Comparison of ENCODE assay signal across 22 cellular contexts in genomic region chr12:27451416-27451815, GRCh38. TPM values are rescaled to one million over a fixed set of nuclear protein-coding genes. Genes with fewer than 3 reads are reported as not detected.
DNase-seq lines count a peak whose midpoint lies in the region; ATAC-seq and TF ChIP-seq lines count a peak whose summit lies in the region.
"Had no signal": no experiment of that assay in that cellular context is flagged by ENCODE, and none has a peak within 500 bp of the region (broad histone marks: within the 10 kb centered on the region; RNA-seq: fewer than 3 reads in every experiment).

No MANE protein-coding gene starts in this region.

- no peak overlapping the region for H2AFZ ChIP-seq in GM23338

- H3K79me2 ChIP-seq in GM23338 (replicated peaks; ENCODE audit: insufficient read depth): no peaks in the 10 kb centered on the region

- H3K9me2 ChIP-seq in GM23338 (ENCODE audit: insufficient read depth): no peaks in the 10 kb centered on the region

- H4K20me1 ChIP-seq in BLaER1 (no peaks in the 10 kb centered on the region), GM23338 (replicated peaks; ENCODE audit: insufficient read depth) (no peaks in the 10 kb centered on the region)

- no peaks in the 10 kb centered on the region for H3F3A ChIP-seq in GM23338 (replicated peaks; ENCODE audit: low read depth)

- H3K27ac ChIP-seq in BLaER1: no peak overlapping the region
- no peak overlapping the region for H3K27ac ChIP-seq in GM23338 (ENCODE audit: low read depth)
- no peak overlapping the region for H3K27ac ChIP-seq in upper lobe of right lung
- H3K27ac ChIP-seq: A549 had no signal

- DNase-seq in T-helper 1 cell (no peak), GM23338 (ENCODE audit: low spot score) (no peak), SIG-M5 (lab: John Stamatoyannopoulos, UW) (no peak), upper lobe of right lung (no peak)
- DNase-seq: 8988T; ACHN; AML-193; BE2C; C1 segment of cervical spinal cord; Calu3; CD4-positive, alpha-beta memory T cell; COR-L47; DMS153; DND-41; GOT3 had no signal

- TF ChIP-seq EP300 in Ishikawa (IDR thresholded peaks at IDR 0.05; ENCODE audit: borderline replicate concordance): no peak

- H3K36me3 ChIP-seq in BLaER1 (no peaks in the 10 kb centered on the region), GM23338 (ENCODE audit: insufficient read depth) (no peaks in the 10 kb centered on the region), upper lobe of right lung (no peaks in the 10 kb centered on the region)
- H3K36me3 ChIP-seq: BE2C, HAP-1 had no signal

- peaks cover 22% of the 10 kb centered on the region for H3K36me3 Mint-ChIP-seq in T-helper 1 cell treated with Interleukin-12 subunit alpha and Interleukin-12 subunit beta and Interleukin-4 antibody, amounts not matched to agents 30 μg/mL and 1 μg/mL, for 36 hours (ENCODE audit: low read depth)
- no peaks in the 10 kb centered on the region for H3K36me3 Mint-ChIP-seq in GM23338 (ENCODE audit: low read depth)
- H3K36me3 Mint-ChIP-seq: CD4-positive, alpha-beta memory T cell had no signal

- H3K27me3 ChIP-seq in BLaER1 (no peaks in the 10 kb centered on the region), GM23338 (ENCODE audit: insufficient read depth) (no peaks in the 10 kb centered on the region), upper lobe of right lung (no peaks in the 10 kb centered on the region)
- H3K27me3 ChIP-seq: BE2C had no signal

- intact Hi-C loops in upper lobe of right lung (cut with DNase I): no loop called here

- peaks cover 14% of the 10 kb centered on the region; the same call in 1 of the 2 replicates for H3K4me1 ChIP-seq in BLaER1
- H3K4me1 ChIP-seq in GM23338 (ENCODE audit: insufficient read depth): peaks cover 5% of the 10 kb centered on the region; the same call in 1 of the 2 replicates
- H3K4me1 ChIP-seq in upper lobe of right lung: no peaks in the 10 kb centered on the region
- H3K4me1 ChIP-seq: A549, BE2C had no signal

- H3K4me3 ChIP-seq in BLaER1 (no peak overlapping the region), GM23338 (no peak overlapping the region), upper lobe of right lung (no peak overlapping the region)
- H3K4me3 ChIP-seq: A549, GM12878, HAP-1 had no signal

- H3K4me1 Mint-ChIP-seq in T-helper 1 cell treated with Interleukin-12 subunit alpha and Interleukin-12 subunit beta and Interleukin-4 antibody, amounts not matched to agents 30 μg/mL and 1 μg/mL, for 36 hours (ENCODE audit: low read depth): no peaks in the 10 kb centered on the region
- H3K4me1 Mint-ChIP-seq in GM23338: peaks cover 10% of the 10 kb centered on the region
- H3K4me1 Mint-ChIP-seq: CD4-positive, alpha-beta memory T cell had no signal

- no peak overlapping the region for H3K9ac ChIP-seq in BLaER1

- H3K9me3 ChIP-seq in BLaER1 (peaks cover 7% of the 10 kb centered on the region), upper lobe of right lung (peaks cover 1% of the 10 kb centered on the region)
- H3K9me3 ChIP-seq: A549, BE2C, HAP-1 had no signal

- peaks cover 3% of the 10 kb centered on the region for H3K9me3 Mint-ChIP-seq in T-helper 1 cell treated with Interleukin-12 subunit alpha and Interleukin-12 subunit beta and Interleukin-4 antibody, amounts not matched to agents 30 μg/mL and 1 μg/mL, for 36 hours
- H3K9me3 Mint-ChIP-seq in GM23338: peaks cover 2% of the 10 kb centered on the region; the same call in 1 of the 3 replicates

- no peak for ATAC-seq in GM23338
- no peak for ATAC-seq in HG03457 (IDR thresholded peaks at IDR 0.05; ENCODE audit: unreplicated experiment)
- ATAC-seq in upper lobe of right lung: no peak
- ATAC-seq: A549, GM12878 had no signal

- H3K27me3 Mint-ChIP-seq in T-helper 1 cell treated with Interleukin-12 subunit alpha and Interleukin-12 subunit beta and Interleukin-4 antibody, amounts not matched to agents 30 μg/mL and 1 μg/mL, for 36 hours (ENCODE audit: low read depth): no peaks in the 10 kb centered on the region
- H3K27me3 Mint-ChIP-seq in GM23338 (ENCODE audit: insufficient read depth, low read depth, poor library complexity): peaks cover 2% of the 10 kb centered on the region

- TF ChIP-seq RAD21 in Ishikawa (IDR thresholded peaks at IDR 0.05; ENCODE audit: low read depth): no peak

- no peak for TF ChIP-seq CTCF in GM23338 (conservative IDR thresholded peaks at IDR 0.05; ENCODE audit: low read depth in 2 of 2)
- TF ChIP-seq CTCF in upper lobe of right lung (IDR thresholded peaks at IDR 0.05): no peak

- H3K4me2 ChIP-seq in BLaER1 (peak overlapping the region; percentile 23; the same call in 1 of the 2 replicates), GM23338 (no peak overlapping the region)
- H3K4me2 ChIP-seq: A549 had no signal

- H3K27ac Mint-ChIP-seq in T-helper 1 cell treated with Interleukin-12 subunit alpha and Interleukin-12 subunit beta and Interleukin-4 antibody, amounts not matched to agents 30 μg/mL and 1 μg/mL, for 36 hours: peak overlapping the region; percentile 12
- no peak overlapping the region for H3K27ac Mint-ChIP-seq in GM23338
- H3K27ac Mint-ChIP-seq: CD4-positive, alpha-beta memory T cell had no signal

- H3K4me3 Mint-ChIP-seq in T-helper 1 cell treated with Interleukin-12 subunit alpha and Interleukin-12 subunit beta and Interleukin-4 antibody, amounts not matched to agents 30 μg/mL and 1 μg/mL, for 36 hours: no peak overlapping the region
- no peak overlapping the region for H3K4me3 Mint-ChIP-seq in GM23338
- H3K4me3 Mint-ChIP-seq: CD4-positive, alpha-beta memory T cell had no signal

TF ChIP-seq in GM23338, 12 proteins besides CTCF, POLR2A, EP300 and RAD21:
- TF ChIP-seq ZNF114 (CRISPR knock-in tag; IDR thresholded peaks at IDR 0.05) (no peak), REST (IDR thresholded peaks at IDR 0.05; ENCODE audit: unreplicated experiment) (peak; percentile 15)

TF ChIP-seq in Ishikawa, 13 proteins besides CTCF, POLR2A, EP300 and RAD21:
- TF ChIP-seq REST (IDR thresholded peaks at IDR 0.05; ENCODE audit: low read depth) (peak; percentile 68), TCF12 (IDR thresholded peaks at IDR 0.05; ENCODE audit: low read depth) (no peak)
TF ChIP-seq in Ishikawa: peak in this region for 1.

RNA-seq across cellular contexts. Expression of gene SMCO2, which starts 4.9 kb away (rescaled TPM):
- total RNA-seq in GM23338 (2014; rRNA removed; shearing (Covaris generic)): not detected in 2 replicates
- 0.24 and 0.86 TPM in 2 replicates for polyA plus RNA-seq in GM23338 (2016; fragmentation: Nextera tagmentation; extraction: Ambion mirVana)
- 0.38 TPM for total RNA-seq in upper lobe of right lung
- total RNA-seq: CD4-positive, alpha-beta memory T cell had no signal
- polyA plus RNA-seq: CD4-positive, alpha-beta memory T cell had no signal
